Comparison of ENCODE assay signal across 24 cellular contexts in the genomic region with DNA sequence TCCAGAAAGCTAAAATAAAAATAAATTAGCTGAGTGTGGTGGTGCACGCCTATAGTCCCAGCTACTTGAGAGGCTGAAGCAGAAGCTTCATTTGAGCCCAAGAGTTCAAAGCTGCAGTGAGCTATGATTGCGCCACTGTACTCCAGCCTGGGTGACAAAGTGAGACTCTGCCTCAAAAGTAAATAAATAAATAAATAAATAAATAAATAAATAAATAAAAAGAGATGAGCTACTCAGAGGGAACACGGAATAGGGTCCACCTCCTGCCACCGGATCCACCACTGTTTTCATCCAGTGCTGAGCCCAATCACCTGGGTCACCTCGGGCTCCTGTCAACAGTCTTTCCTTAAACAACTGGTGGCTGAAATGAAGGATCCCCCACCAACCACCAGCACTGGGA. TPM values are rescaled to one million over a fixed set of nuclear protein-coding genes. Genes with fewer than 3 reads are reported as not detected.
DNase-seq lines count a peak whose midpoint lies in the region; ATAC-seq, FAIRE-seq and TF ChIP-seq lines count a peak whose summit lies in the region.
"Had no signal": no experiment of that assay in that cellular context is flagged by ENCODE, and none has a peak within 500 bp of the region (broad histone marks: within the 10 kb centered on the region; RNA-seq: fewer than 3 reads in every experiment).

No MANE protein-coding gene starts in this region.

- TF ChIP-seq RAD21 in A549 (conservative IDR thresholded peaks at IDR 0.05 in 1 of 2, IDR thresholded peaks at IDR 0.05 in 1 of 2) = no peak

- intact Hi-C loops in lower lobe of right lung (cut with DNase I) (no loop called here), gastrocnemius medialis (cut with DNase I; ENCODE audit: low total_unique reads) (loop anchor here (1.0 to 2.0 kb wide), 2 partner anchors 20 to 94 kb away; partner anchors contain the start of gene PSKH1)
- intact Hi-C loops in activated CD4-positive, alpha-beta memory T cell treated with anti-CD3 and anti-CD28 coated beads for 36 hours (cut with micrococcal nuclease) = no loop called here

- peaks cover 7% of the 10 kb centered on the region; the same call in 2 of the 3 replicates for H3K4me1 ChIP-seq in A549
- peaks cover 37% of the 10 kb centered on the region for H3K4me1 ChIP-seq in lower lobe of right lung
- H3K4me1 ChIP-seq in gastrocnemius medialis = peaks cover 64 to 65% of the 10 kb centered on the region in 2 donors

- no peaks in the 10 kb centered on the region for H3K27me3 Mint-ChIP-seq in activated CD4-positive, alpha-beta memory T cell treated with anti-CD3 and anti-CD28 coated beads for 36 hours

- H3K9me3 Mint-ChIP-seq in activated CD4-positive, alpha-beta memory T cell treated with anti-CD3 and anti-CD28 coated beads for 36 hours = no peaks in the 10 kb centered on the region
- H3K9me3 Mint-ChIP-seq: HFFc6 had no signal

- peaks cover 22% of the 10 kb centered on the region for H3K4me1 Mint-ChIP-seq in activated CD4-positive, alpha-beta memory T cell treated with anti-CD3 and anti-CD28 coated beads for 36 hours (ENCODE audit: low read depth)

- in situ Hi-C loops in GM13977 (cut with MboI; ENCODE audit: low pct_unique_long_range_greater_than_20kb, low sequenced_read_pairs, unreplicated experiment) = no loop called here
- in situ Hi-C loops in gastrocnemius medialis (cut with MboI; ENCODE audit: low sequenced_read_pairs in 4 of 4) = no loop called here

- TF ChIP-seq POLR2A in A549 (IDR thresholded peaks at IDR 0.05; ENCODE audit: low read length) (no peak), gastrocnemius medialis (IDR thresholded peaks at IDR 0.05) (no peak)

- H3K36me3 ChIP-seq in lower lobe of right lung = no peaks in the 10 kb centered on the region
- H3K36me3 ChIP-seq in gastrocnemius medialis = no peaks in the 10 kb centered on the region
- H3K36me3 ChIP-seq: Peyer's patch had no signal

- H3K27ac ChIP-seq in A549 (no peak overlapping the region), lower lobe of right lung (peak overlapping the region; percentile 60), gastrocnemius medialis (peak overlapping the region; percentile 83 to 93 (median 92))
- H3K27ac ChIP-seq: HL-60 had no signal

- no peak overlapping the region for H3K27ac Mint-ChIP-seq in activated CD4-positive, alpha-beta memory T cell treated with anti-CD3 and anti-CD28 coated beads for 36 hours
- H3K27ac Mint-ChIP-seq: HFFc6 had no signal

- H3K9me3 ChIP-seq in A549 (no peaks in the 10 kb centered on the region), lower lobe of right lung (no peaks in the 10 kb centered on the region), gastrocnemius medialis (no peaks in the 10 kb centered on the region)
- H3K9me3 ChIP-seq: Peyer's patch had no signal

- POLR2A ChIA-PET in A549 (lab: Yijun Ruan, JAX) = interaction anchor here (0.6 kb wide), 1 partner anchor 993 kb away, joined by 3 read pairs; no protein-coding TSS in a partner anchor
- POLR2A ChIA-PET in activated CD4-positive, alpha-beta memory T cell treated with anti-CD3 and anti-CD28 coated beads for 36 hours (lab: Charles Lee) = no interaction called here

- no peak overlapping the region for H3K4me2 ChIP-seq in A549

- no peaks in the 10 kb centered on the region for H3K36me3 Mint-ChIP-seq in activated CD4-positive, alpha-beta memory T cell treated with anti-CD3 and anti-CD28 coated beads for 36 hours

- TF ChIP-seq CTCF in A549 (IDR thresholded peaks at IDR 0.05) (no peak), GM13977 (IDR thresholded peaks at IDR 0.05; ENCODE audit: extremely low read depth, insufficient read depth, missing control alignments) (no peak), lower lobe of right lung (IDR thresholded peaks at IDR 0.05) (no peak), gastrocnemius medialis (IDR thresholded peaks at IDR 0.05 in 4 of 5, conservative IDR thresholded peaks at IDR 0.05 in 1 of 5) (no peak)

- CTCF ChIA-PET in A549 (lab: Yijun Ruan, JAX) = interaction anchor here (1.1 to 1.2 kb wide), 3 partner anchors 20 to 238 kb away, joined by 3 read pairs; no protein-coding TSS in a partner anchor
- CTCF ChIA-PET in activated CD4-positive, alpha-beta memory T cell treated with anti-CD3 and anti-CD28 coated beads for 36 hours (lab: Charles Lee) = interaction anchor here (1.2 to 2.0 kb wide), 3 partner anchors 54 to 277 kb away, joined by 3 to 5 read pairs (median 5); partner anchors contain the start of gene SLC7A6

- ATAC-seq in A549 (no peak), lower lobe of right lung (no peak), gastrocnemius medialis (peak in 1 of 2 donors; percentile 3)

- no peak overlapping the region for H3K4me3 Mint-ChIP-seq in activated CD4-positive, alpha-beta memory T cell treated with anti-CD3 and anti-CD28 coated beads for 36 hours
- H3K4me3 Mint-ChIP-seq: HFFc6 had no signal

- whole genome bisulfite sequencing in A549 (ENCODE audit: missing lambda C conversion rate) = 81% methylated on average over 5 of the region's 5 CpGs

- no peak for FAIRE-seq in A549 (lab: Jason Lieb, UNC)
- FAIRE-seq: H1 had no signal

- DNase-seq in A549 (ENCODE audit: low read depth in 1 of 2, low spot score in 1 of 2) = no peak
- peak; percentile 2 for DNase-seq in GM13977 (ENCODE audit: low spot score)
- DNase-seq in lower lobe of right lung = no peak
- no peak for DNase-seq in gastrocnemius medialis
- DNase-seq in amniotic stem cell (lab: John Stamatoyannopoulos, UW) = no peak
- DNase-seq in activated CD4-positive, alpha-beta memory T cell treated with anti-CD3 and anti-CD28 coated beads for 36 hours = no peak
- DNase-seq in mesenteric fat pad (ENCODE audit: low spot score) = no peak
- DNase-seq: ACHN; DMS79; HFFc6; IMR-90; Karpas-422; NCI-H1092 treated with DMSO at 0.1 percent for 48 hours; NCI-H146; NCI-H2081; NCI-H2171 treated with DMSO at 0.1 percent for 48 hours; NK-92 treated with Interleukin-12 subunit alpha and Interleukin-12 subunit beta, amount 100 ng/mL, for 24 hours; Peyer's patch had no signal

- no peak for TF ChIP-seq EP300 in A549 (IDR thresholded peaks at IDR 0.05)

- H3K4me3 ChIP-seq in A549 (no peak overlapping the region), lower lobe of right lung (no peak overlapping the region), gastrocnemius medialis (no peak overlapping the region)
- H3K4me3 ChIP-seq: Peyer's patch had no signal

- H3K27me3 ChIP-seq in lower lobe of right lung (ENCODE audit: low read depth) (no peaks in the 10 kb centered on the region), gastrocnemius medialis (no peaks in the 10 kb centered on the region)
- H3K27me3 ChIP-seq: Peyer's patch had no signal

RNA-seq across cellular contexts. Expression of gene DPEP3, which starts 6.7 kb away (rescaled TPM):
- polyA plus RNA-seq in A549 (2011; rRNA removed) (not detected in 2 replicates), A549 (2017; fragmentation: RNase III; extraction: RNeasy Plus Mini Kit Qiagen cat#74134 plus additional on column Dnase treatment) (not detected in 3 replicates)
- not detected in 2 replicates for polyA plus RNA-seq in A549 (2012; cell fraction: cytosol; rRNA removed)
- 0.02 TPM in 1 of 2 replicates, not detected in the other for polyA plus RNA-seq in A549 (2012; cell fraction: nucleus; rRNA removed)
- polyA minus RNA-seq in A549 (2011; rRNA and poly(A)+ RNA removed) = not detected in 2 replicates
- total RNA-seq in lower lobe of right lung (0.18 TPM), gastrocnemius medialis (not detected), mesenteric fat pad (0.16 TPM)
- not detected for total RNA-seq in activated CD4-positive, alpha-beta memory T cell treated with anti-CD3 and anti-CD28 coated beads for 36 hours
- total RNA-seq: HFFc6, HT1080, IMR-90, MCF 10A, NCI-H460, Peyer's patch, SK-MEL-5 had no signal
- polyA plus RNA-seq: IMR-90 had no signal

RNA-seq across cellular contexts. Expression of gene DPEP2, which starts 12.3 kb away (rescaled TPM):
- not detected in 2 replicates for polyA plus RNA-seq in A549 (2011; rRNA removed)
- not detected in 2 replicates for polyA plus RNA-seq in A549 (2012; cell fraction: cytosol; rRNA removed)
- polyA plus RNA-seq in A549 (2012; cell fraction: nucleus; rRNA removed) = not detected in 2 replicates
- not detected in 3 replicates for polyA plus RNA-seq in A549 (2017; fragmentation: RNase III; extraction: RNeasy Plus Mini Kit Qiagen cat#74134 plus additional on column Dnase treatment)
- polyA minus RNA-seq in A549 (2011; rRNA and poly(A)+ RNA removed) = not detected in 2 replicates
- total RNA-seq in lower lobe of right lung = 29.5 TPM
- total RNA-seq in gastrocnemius medialis = under 1 TPM in 2 of 4 donors, not detected in 2; 0.26 to 0.38 TPM
- total RNA-seq in activated CD4-positive, alpha-beta memory T cell treated with anti-CD3 and anti-CD28 coated beads for 36 hours = 1 to 10 TPM; 3.9 to 5.3 TPM
- 1.5 TPM for total RNA-seq in mesenteric fat pad
- total RNA-seq: H1, HFFc6, HT1080, IMR-90, MCF 10A, NCI-H460, SK-MEL-5 had no signal
- polyA plus RNA-seq: H1, IMR-90 had no signal

RNA-seq across cellular contexts. Expression of gene SLC12A4, which starts 18.5 kb away (rescaled TPM):
- polyA plus RNA-seq in A549 (2011; rRNA removed) (18.2 and 19.5 TPM in 2 replicates), A549 (2017; fragmentation: RNase III; extraction: RNeasy Plus Mini Kit Qiagen cat#74134 plus additional on column Dnase treatment) (32.6 to 34.7 TPM (median 33.2 TPM) in 3 replicates)
- polyA plus RNA-seq in A549 (2012; cell fraction: cytosol; rRNA removed) = 31.7 and 34.8 TPM in 2 replicates
- polyA plus RNA-seq in A549 (2012; cell fraction: nucleus; rRNA removed) = 134 and 182 TPM in 2 replicates
- 57.8 and 60.3 TPM in 2 replicates for polyA minus RNA-seq in A549 (2011; rRNA and poly(A)+ RNA removed)
- total RNA-seq in lower lobe of right lung (80.3 TPM), gastrocnemius medialis (10 to 100 TPM; 10.4 to 30.8 (median 15.8) TPM), mesenteric fat pad (113 TPM)
- total RNA-seq in activated CD4-positive, alpha-beta memory T cell treated with anti-CD3 and anti-CD28 coated beads for 36 hours = 10 to 100 TPM; 27.1 to 29.9 TPM

RNA-seq across cellular contexts. Expression of gene DPEP2NB, which starts 28.8 kb away (rescaled TPM):
- polyA plus RNA-seq in A549 (2011; rRNA removed) (not detected in 2 replicates), A549 (2017; fragmentation: RNase III; extraction: RNeasy Plus Mini Kit Qiagen cat#74134 plus additional on column Dnase treatment) (not detected in 3 replicates)
- not detected in 2 replicates for polyA plus RNA-seq in A549 (2012; cell fraction: cytosol; rRNA removed)
- not detected in 2 replicates for polyA plus RNA-seq in A549 (2012; cell fraction: nucleus; rRNA removed)
- polyA minus RNA-seq in A549 (2011; rRNA and poly(A)+ RNA removed) = not detected in 2 replicates
- total RNA-seq in lower lobe of right lung (not detected), gastrocnemius medialis (not detected), mesenteric fat pad (not detected)
- total RNA-seq in activated CD4-positive, alpha-beta memory T cell treated with anti-CD3 and anti-CD28 coated beads for 36 hours = not detected
- total RNA-seq: H1, HFFc6, HT1080, IMR-90, MCF 10A, NCI-H460, Peyer's patch, SK-MEL-5 had no signal
- polyA plus RNA-seq: H1, IMR-90 had no signal

RNA-seq across cellular contexts. Expression of gene DDX28, which starts 36.1 kb away (rescaled TPM):
- 14.0 and 18.3 TPM in 2 replicates for polyA plus RNA-seq in A549 (2011; rRNA removed)
- polyA plus RNA-seq in A549 (2012; cell fraction: cytosol; rRNA removed) = 19.4 and 28.1 TPM in 2 replicates
- polyA plus RNA-seq in A549 (2012; cell fraction: nucleus; rRNA removed) = 25.9 and 37.2 TPM in 2 replicates
- 13.8 to 14.9 TPM (median 14.6 TPM) in 3 replicates for polyA plus RNA-seq in A549 (2017; fragmentation: RNase III; extraction: RNeasy Plus Mini Kit Qiagen cat#74134 plus additional on column Dnase treatment)
- 15.1 and 18.6 TPM in 2 replicates for polyA minus RNA-seq in A549 (2011; rRNA and poly(A)+ RNA removed)
- total RNA-seq in lower lobe of right lung = 9.9 TPM
- total RNA-seq in gastrocnemius medialis = 10 to 100 TPM in 2 of 4 donors, 1 to 10 TPM in 2; 6.2 to 16.1 (median 10.4) TPM
- total RNA-seq in activated CD4-positive, alpha-beta memory T cell treated with anti-CD3 and anti-CD28 coated beads for 36 hours = 10 to 100 TPM; 12.8 to 14.5 TPM
- total RNA-seq in mesenteric fat pad = 7.8 TPM

Comparison
In these comparisons a context has a peak if more than half of its experiments do, and no peak if none do; other contexts are left out.
1. H3K27ac ChIP-seq: peak in lower lobe of right lung (single experiment) and gastrocnemius medialis (4 of 4); none in A549 (0 of 2).